In the genomic region with DNA sequence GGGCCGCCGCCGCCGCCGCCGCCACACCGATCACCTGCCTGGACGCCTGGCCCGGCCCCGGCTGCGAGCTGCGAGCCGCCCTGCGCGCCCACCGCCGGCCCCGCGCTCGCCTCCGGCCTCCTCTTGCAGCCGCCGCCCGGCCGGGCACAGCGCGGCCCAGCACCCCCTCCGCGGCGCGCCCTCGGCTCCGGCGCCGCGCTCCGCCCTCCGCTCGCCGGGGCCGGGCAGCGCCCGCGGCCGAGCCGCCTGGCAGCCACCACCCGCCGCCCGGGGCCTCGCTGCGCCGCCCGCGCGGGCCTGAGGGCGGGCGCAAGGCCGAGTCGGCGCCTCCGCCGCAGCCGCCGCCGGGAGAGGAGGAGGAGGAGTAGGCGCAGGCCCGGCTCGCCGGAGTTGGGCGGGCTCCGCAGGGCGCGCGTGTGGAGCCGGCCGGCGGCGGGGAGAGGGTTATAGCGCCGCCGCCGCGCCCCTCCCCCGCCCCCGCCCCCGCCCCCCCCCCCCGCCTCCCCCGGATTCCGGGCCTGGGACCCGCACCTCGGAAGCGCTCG, we compare ENCODE assay signal across 1 cellular context.
TF ChIP-seq lines count a peak whose summit lies in the region.

Gene PDGFA, minus strand, starts transcription at position 418 of the 545 bp plus-strand sequence. CDS start 845 bp downstream, outside the sequence.

TF ChIP-seq in liver, 16 proteins besides CTCF, POLR2A, EP300 and RAD21 (continued from another document):
- TF ChIP-seq FOXA2 (IDR thresholded peaks at IDR 0.05) = no peak
- no peak for TF ChIP-seq HNF4A (conservative IDR thresholded peaks at IDR 0.05)
- no peak for TF ChIP-seq JUND (IDR thresholded peaks at IDR 0.05)
- no peak for TF ChIP-seq YY1 (IDR thresholded peaks at IDR 0.05)
- TF ChIP-seq SP1 (IDR thresholded peaks at IDR 0.05) = no peak
- TF ChIP-seq NR2F2 (IDR thresholded peaks at IDR 0.05) = no peak
- no peak for TF ChIP-seq EGR1 (IDR thresholded peaks at IDR 0.05; ENCODE audit: low read depth in 2 of 2)
- no peak for TF ChIP-seq TAF1 (conservative IDR thresholded peaks at IDR 0.05)
- no peak for TF ChIP-seq GABPA (IDR thresholded peaks at IDR 0.05 in 1 of 2, conservative IDR thresholded peaks at IDR 0.05 in 1 of 2)
TF ChIP-seq in liver: peak in this region for 0.
